ENCODE assay signal across 1 cellular context in the genomic region with DNA sequence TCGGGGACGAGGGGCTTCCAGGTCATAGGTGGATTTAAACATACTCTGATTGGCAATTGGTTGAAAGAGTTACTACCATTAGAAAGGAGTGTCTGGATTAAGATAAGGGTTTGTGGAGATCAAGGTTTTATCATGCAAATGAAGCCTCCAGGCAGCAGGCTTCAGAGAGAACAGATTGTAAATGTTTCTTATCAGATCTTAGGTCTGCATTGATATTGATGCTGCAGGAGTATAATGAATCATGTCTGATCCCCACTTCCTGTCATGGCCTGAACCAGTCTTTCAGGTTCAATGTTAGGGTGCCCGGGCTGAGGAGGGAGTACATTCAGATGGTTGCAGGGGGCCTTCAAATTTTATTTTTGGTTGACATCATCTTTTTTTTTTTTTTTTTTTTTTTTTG.
TF ChIP-seq lines count a peak whose summit lies in the region.

No MANE protein-coding gene starts in this region.

TF ChIP-seq in WTC11, 78 proteins besides CTCF, POLR2A, EP300 and RAD21 (continued from another document):
- TF ChIP-seq, protein P1, sequence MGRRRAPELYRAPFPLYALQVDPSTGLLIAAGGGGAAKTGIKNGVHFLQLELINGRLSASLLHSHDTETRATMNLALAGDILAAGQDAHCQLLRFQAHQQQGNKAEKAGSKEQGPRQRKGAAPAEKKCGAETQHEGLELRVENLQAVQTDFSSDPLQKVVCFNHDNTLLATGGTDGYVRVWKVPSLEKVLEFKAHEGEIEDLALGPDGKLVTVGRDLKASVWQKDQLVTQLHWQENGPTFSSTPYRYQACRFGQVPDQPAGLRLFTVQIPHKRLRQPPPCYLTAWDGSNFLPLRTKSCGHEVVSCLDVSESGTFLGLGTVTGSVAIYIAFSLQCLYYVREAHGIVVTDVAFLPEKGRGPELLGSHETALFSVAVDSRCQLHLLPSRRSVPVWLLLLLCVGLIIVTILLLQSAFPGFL (CRISPR knock-in tag; IDR thresholded peaks at IDR 0.05; ENCODE audit: borderline replicate concordance): no peak
- TF ChIP-seq NR1H2 (CRISPR knock-in tag; IDR thresholded peaks at IDR 0.05) (no peak), FOXJ3 (CRISPR knock-in tag; IDR thresholded peaks at IDR 0.05; ENCODE audit: borderline replicate concordance) (no peak), JUN (CRISPR knock-in tag; IDR thresholded peaks at IDR 0.05) (no peak), NR2C2 (CRISPR knock-in tag; IDR thresholded peaks at IDR 0.05) (no peak), CREM (CRISPR knock-in tag; IDR thresholded peaks at IDR 0.05) (no peak), ETV6 (CRISPR knock-in tag; IDR thresholded peaks at IDR 0.05) (no peak)
- TF ChIP-seq, protein P2, sequence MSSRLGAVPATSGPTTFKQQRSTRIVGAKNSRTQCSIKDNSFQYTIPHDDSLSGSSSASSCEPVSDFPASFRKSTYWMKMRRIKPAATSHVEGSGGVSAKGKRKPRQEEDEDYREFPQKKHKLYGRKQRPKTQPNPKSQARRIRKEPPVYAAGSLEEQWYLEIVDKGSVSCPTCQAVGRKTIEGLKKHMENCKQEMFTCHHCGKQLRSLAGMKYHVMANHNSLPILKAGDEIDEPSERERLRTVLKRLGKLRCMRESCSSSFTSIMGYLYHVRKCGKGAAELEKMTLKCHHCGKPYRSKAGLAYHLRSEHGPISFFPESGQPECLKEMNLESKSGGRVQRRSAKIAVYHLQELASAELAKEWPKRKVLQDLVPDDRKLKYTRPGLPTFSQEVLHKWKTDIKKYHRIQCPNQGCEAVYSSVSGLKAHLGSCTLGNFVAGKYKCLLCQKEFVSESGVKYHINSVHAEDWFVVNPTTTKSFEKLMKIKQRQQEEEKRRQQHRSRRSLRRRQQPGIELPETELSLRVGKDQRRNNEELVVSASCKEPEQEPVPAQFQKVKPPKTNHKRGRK (CRISPR knock-in tag; IDR thresholded peaks at IDR 0.05; ENCODE audit: borderline replicate concordance): no peak
